ENCODE assay signal across 19 cellular contexts in the genomic region with DNA sequence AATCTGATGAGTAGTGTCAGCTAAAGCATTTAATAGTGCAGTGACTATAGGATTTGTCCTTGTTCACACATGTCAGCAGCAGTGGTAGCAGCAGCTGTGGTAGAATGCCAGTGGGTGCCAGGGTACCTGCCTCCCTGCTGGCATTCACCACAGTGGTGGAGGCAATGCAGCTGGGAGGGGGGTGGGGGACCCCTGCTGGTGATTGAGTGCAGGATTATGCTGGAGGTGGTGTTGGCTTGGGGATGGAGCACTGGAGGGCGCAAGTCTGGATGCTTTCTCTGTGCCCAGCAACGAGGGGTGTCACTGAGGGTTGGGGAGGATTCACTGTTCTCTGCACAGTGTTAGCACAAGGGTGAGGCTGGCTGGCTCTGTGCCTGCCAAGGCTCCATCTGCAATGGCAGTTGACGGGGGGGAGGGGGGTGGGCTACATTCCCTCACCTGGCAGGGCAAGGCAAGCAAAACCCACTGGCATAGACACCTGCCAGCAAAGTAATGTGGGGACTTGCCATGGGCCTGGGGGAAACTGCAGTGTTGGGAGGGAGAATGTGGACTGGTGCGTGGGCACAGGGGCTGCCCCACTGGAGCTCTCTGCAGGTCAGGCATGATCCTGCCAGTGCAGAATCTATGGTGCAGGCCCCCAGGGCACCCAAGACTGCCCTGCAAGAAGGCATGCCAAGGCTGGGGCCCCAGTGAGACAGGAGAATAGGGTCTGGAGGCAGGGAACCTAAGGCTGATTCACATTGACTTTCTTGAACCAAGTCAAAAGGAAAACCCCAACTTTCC.
DNase-seq lines count a peak whose midpoint lies in the region; ATAC-seq and TF ChIP-seq lines count a peak whose summit lies in the region.
"Had no signal": no experiment of that assay in that cellular context is flagged by ENCODE, and none has a peak within 500 bp of the region (broad histone marks: within the 10 kb centered on the region; RNA-seq: fewer than 3 reads in every experiment).

No MANE protein-coding gene starts in this region.

- H3K4me2 ChIP-seq in DND-41 (ENCODE audit: insufficient read depth, low read length): no peak overlapping the region
- H3K4me2 ChIP-seq in GM23338: no peak overlapping the region
- no peak overlapping the region for H3K4me2 ChIP-seq in PC-3 (ENCODE audit: low read length)
- H3K4me2 ChIP-seq: smooth muscle cell had no signal

- ATAC-seq in DND-41 (ENCODE audit: insufficient read depth, low read depth) (0 out of 3 replicates have a peak, but pooled peaks have one; percentile 50), GM23338 (no peak), PC-3 (no peak; the same call in 1 of the 2 replicates), HG02623 (IDR thresholded peaks at IDR 0.05; ENCODE audit: unreplicated experiment) (no peak)

- peaks cover 20% of the 10 kb centered on the region for H3K4me1 Mint-ChIP-seq in GM23338
- H3K4me1 Mint-ChIP-seq: brain, CD14-positive monocyte had no signal

- DNase-seq in DND-41 (peak; percentile 7), GM23338 (ENCODE audit: low spot score) (peak; percentile 24), PC-3 (peak; percentile 19), esophagus muscularis mucosa (ENCODE audit: extremely low spot score) (peak; percentile 62), NCI-H187 treated with DMSO at 0.1 percent for 48 hours (lab: John Stamatoyannopoulos, UW) (no peak), NCI-H345 (lab: John Stamatoyannopoulos, UW) (no peak), NCI-H2029 treated with DMSO at 0.1 percent for 48 hours (lab: John Stamatoyannopoulos, UW) (no peak)
- DNase-seq: activated CD8-positive, alpha-beta memory T cell treated with anti-CD3 and anti-CD28 coated beads, Interleukin-2, amount 50 U/mL, for 48 hours; activated effector memory CD4-positive, alpha-beta T cell treated with Interleukin-2 at 50 U/mL for 16 hours; colonic mucosa; mammary epithelial cell; NCI-H1930; NCI-H226; SIG-M5; stimulated activated naive CD4-positive, alpha-beta T cell had no signal

- H3K9me2 ChIP-seq in GM23338 (ENCODE audit: insufficient read depth) (peaks cover 7% of the 10 kb centered on the region; the same call in 1 of the 2 replicates), PC-3 (replicated peaks; ENCODE audit: low read length) (no peaks in the 10 kb centered on the region)

- CTCF ChIA-PET in PC-3 (lab: Charles Lee): no interaction called here

- no peak overlapping the region for H3K4me3 Mint-ChIP-seq in GM23338
- H3K4me3 Mint-ChIP-seq: brain, CD14-positive monocyte had no signal

- H3K79me2 ChIP-seq in DND-41 (ENCODE audit: insufficient read depth, low read length) (no peaks in the 10 kb centered on the region), GM23338 (replicated peaks; ENCODE audit: insufficient read depth) (no peaks in the 10 kb centered on the region), PC-3 (ENCODE audit: low read length) (no peaks in the 10 kb centered on the region)

- no peaks in the 10 kb centered on the region for H3K36me3 ChIP-seq in DND-41 (ENCODE audit: insufficient read depth, low read length)
- no peaks in the 10 kb centered on the region for H3K36me3 ChIP-seq in GM23338 (ENCODE audit: insufficient read depth)
- no peaks in the 10 kb centered on the region for H3K36me3 ChIP-seq in PC-3 (ENCODE audit: low read depth, low read length)
- no peaks in the 10 kb centered on the region for H3K36me3 ChIP-seq in esophagus muscularis mucosa
- H3K36me3 ChIP-seq: colonic mucosa had no signal

- H3K9me3 Mint-ChIP-seq in GM23338: no peaks in the 10 kb centered on the region

- whole genome bisulfite sequencing in esophagus muscularis mucosa: 86% methylated on average over 3 of the region's 4 CpGs

- H3K9me3 ChIP-seq in DND-41 (ENCODE audit: insufficient read depth, low read length, severe bottlenecking) (no peaks in the 10 kb centered on the region), PC-3 (ENCODE audit: low read length) (no peaks in the 10 kb centered on the region), esophagus muscularis mucosa (no peaks in the 10 kb centered on the region)
- H3K9me3 ChIP-seq: colonic mucosa had no signal

- H3K27ac Mint-ChIP-seq in GM23338: no peak overlapping the region
- H3K27ac Mint-ChIP-seq: brain, CD14-positive monocyte had no signal

- POLR2A ChIA-PET in PC-3 (lab: Charles Lee; ENCODE audit: unreplicated experiment): no interaction called here

- H4K20me1 ChIP-seq in DND-41 (ENCODE audit: insufficient read depth, low read length) (no peaks in the 10 kb centered on the region), GM23338 (replicated peaks; ENCODE audit: insufficient read depth) (no peaks in the 10 kb centered on the region), PC-3 (ENCODE audit: low read length) (no peaks in the 10 kb centered on the region)

- H3K36me3 Mint-ChIP-seq in GM23338 (ENCODE audit: low read depth): no peaks in the 10 kb centered on the region
- H3K36me3 Mint-ChIP-seq: brain, CD14-positive monocyte had no signal

- H3K4me3 ChIP-seq in DND-41 (ENCODE audit: low read depth in 1 of 2, low read length in 2 of 2): no peak overlapping the region
- no peak overlapping the region for H3K4me3 ChIP-seq in GM23338
- no peak overlapping the region for H3K4me3 ChIP-seq in PC-3 (ENCODE audit: low read length)
- no peak overlapping the region for H3K4me3 ChIP-seq in esophagus muscularis mucosa
- H3K4me3 ChIP-seq: colonic mucosa, smooth muscle cell had no signal

- H3F3A ChIP-seq in GM23338 (replicated peaks; ENCODE audit: low read depth) (no peaks in the 10 kb centered on the region), PC-3 (ENCODE audit: low read length, unreplicated experiment) (no peaks in the 10 kb centered on the region)

- intact Hi-C loops in PC-3 (cut with micrococcal nuclease) (no loop called here), esophagus muscularis mucosa (cut with DNase I) (no loop called here)

- peaks cover 45% of the 10 kb centered on the region for H3K27me3 Mint-ChIP-seq in GM23338 (ENCODE audit: insufficient read depth, low read depth, poor library complexity)

- H3K27ac ChIP-seq in DND-41 (ENCODE audit: low read length) (no peak overlapping the region), GM23338 (ENCODE audit: low read depth) (no peak overlapping the region), PC-3 (ENCODE audit: low read length) (no peak overlapping the region), esophagus muscularis mucosa (replicated peaks in 1 of 4) (no peak overlapping the region)
- H3K27ac ChIP-seq: colonic mucosa had no signal

- H3K4me1 ChIP-seq in DND-41 (ENCODE audit: insufficient read depth, low read length) (no peaks in the 10 kb centered on the region), GM23338 (ENCODE audit: insufficient read depth) (peaks cover 23% of the 10 kb centered on the region), PC-3 (ENCODE audit: insufficient read depth, low read length) (peaks cover 7% of the 10 kb centered on the region; the same call in 1 of the 2 replicates), esophagus muscularis mucosa (no peaks in the 10 kb centered on the region)
- H3K4me1 ChIP-seq: colonic mucosa had no signal

- peak; percentile 41 for TF ChIP-seq CTCF in DND-41 (IDR thresholded peaks at IDR 0.05; ENCODE audit: borderline replicate concordance, extremely low read depth, low read length, poor library complexity, severe bottlenecking)
- peak; percentile 43 to 75 for TF ChIP-seq CTCF in GM23338 (conservative IDR thresholded peaks at IDR 0.05; ENCODE audit: low read depth in 2 of 2)
- peak; percentile 42; the same call in 1 of the 2 replicates for TF ChIP-seq CTCF in PC-3 (conservative IDR thresholded peaks at IDR 0.05; ENCODE audit: low read depth, low read length)
- TF ChIP-seq CTCF in esophagus muscularis mucosa (IDR thresholded peaks at IDR 0.05): no peak

- no peak for TF ChIP-seq EP300 in esophagus muscularis mucosa (IDR thresholded peaks at IDR 0.05)

- H2AFZ ChIP-seq in DND-41 (ENCODE audit: low read depth, low read length): no peak overlapping the region
- no peak overlapping the region for H2AFZ ChIP-seq in GM23338
- no peak overlapping the region for H2AFZ ChIP-seq in PC-3 (ENCODE audit: low read length)

- TF ChIP-seq POLR2A in esophagus muscularis mucosa (IDR thresholded peaks at IDR 0.05; ENCODE audit: low read depth): no peak

- H3K9ac ChIP-seq in DND-41 (ENCODE audit: low read depth, low read length) (no peak overlapping the region), PC-3 (ENCODE audit: low read length) (no peak overlapping the region)

- H3K27me3 ChIP-seq in DND-41 (ENCODE audit: insufficient read depth, low read length, poor library complexity) (peaks cover 4% of the 10 kb centered on the region), GM23338 (ENCODE audit: insufficient read depth) (peaks cover 48% of the 10 kb centered on the region), PC-3 (ENCODE audit: low read length) (peaks cover 25% of the 10 kb centered on the region), esophagus muscularis mucosa (peaks cover 0 to 17% (median 0%) of the 10 kb centered on the region in 4 donors)
- H3K27me3 ChIP-seq: colonic mucosa had no signal

- no TSS peak for BruUV-seq in PC-3 (replicated peaks; lab: Mats Ljungman, UMichigan)

TF ChIP-seq in GM23338, 12 proteins besides CTCF, POLR2A, EP300 and RAD21 (continues in another document):
- TF ChIP-seq, protein P1, sequence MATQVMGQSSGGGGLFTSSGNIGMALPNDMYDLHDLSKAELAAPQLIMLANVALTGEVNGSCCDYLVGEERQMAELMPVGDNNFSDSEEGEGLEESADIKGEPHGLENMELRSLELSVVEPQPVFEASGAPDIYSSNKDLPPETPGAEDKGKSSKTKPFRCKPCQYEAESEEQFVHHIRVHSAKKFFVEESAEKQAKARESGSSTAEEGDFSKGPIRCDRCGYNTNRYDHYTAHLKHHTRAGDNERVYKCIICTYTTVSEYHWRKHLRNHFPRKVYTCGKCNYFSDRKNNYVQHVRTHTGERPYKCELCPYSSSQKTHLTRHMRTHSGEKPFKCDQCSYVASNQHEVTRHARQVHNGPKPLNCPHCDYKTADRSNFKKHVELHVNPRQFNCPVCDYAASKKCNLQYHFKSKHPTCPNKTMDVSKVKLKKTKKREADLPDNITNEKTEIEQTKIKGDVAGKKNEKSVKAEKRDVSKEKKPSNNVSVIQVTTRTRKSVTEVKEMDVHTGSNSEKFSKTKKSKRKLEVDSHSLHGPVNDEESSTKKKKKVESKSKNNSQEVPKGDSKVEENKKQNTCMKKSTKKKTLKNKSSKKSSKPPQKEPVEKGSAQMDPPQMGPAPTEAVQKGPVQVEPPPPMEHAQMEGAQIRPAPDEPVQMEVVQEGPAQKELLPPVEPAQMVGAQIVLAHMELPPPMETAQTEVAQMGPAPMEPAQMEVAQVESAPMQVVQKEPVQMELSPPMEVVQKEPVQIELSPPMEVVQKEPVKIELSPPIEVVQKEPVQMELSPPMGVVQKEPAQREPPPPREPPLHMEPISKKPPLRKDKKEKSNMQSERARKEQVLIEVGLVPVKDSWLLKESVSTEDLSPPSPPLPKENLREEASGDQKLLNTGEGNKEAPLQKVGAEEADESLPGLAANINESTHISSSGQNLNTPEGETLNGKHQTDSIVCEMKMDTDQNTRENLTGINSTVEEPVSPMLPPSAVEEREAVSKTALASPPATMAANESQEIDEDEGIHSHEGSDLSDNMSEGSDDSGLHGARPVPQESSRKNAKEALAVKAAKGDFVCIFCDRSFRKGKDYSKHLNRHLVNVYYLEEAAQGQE (IDR thresholded peaks at IDR 0.05; ENCODE audit: unreplicated experiment): no peak
- TF ChIP-seq EZH2phosphoT487 (IDR thresholded peaks at IDR 0.05; ENCODE audit: unreplicated experiment) (no peak), ZNF331 (CRISPR knock-in tag; IDR thresholded peaks at IDR 0.05; ENCODE audit: low read depth) (no peak), CREB1 (CRISPR knock-in tag; IDR thresholded peaks at IDR 0.05; ENCODE audit: low read depth) (no peak)

Comparison
In these comparisons a context has a peak if more than half of its experiments do, and no peak if none do; other contexts are left out.
1. DNase-seq: peak in DND-41 (single experiment), GM23338 (single experiment), PC-3 (single experiment) and esophagus muscularis mucosa (single experiment); none in NCI-H187 treated with DMSO at 0.1 percent for 48 hours (single experiment), NCI-H345 (single experiment) and NCI-H2029 treated with DMSO at 0.1 percent for 48 hours (single experiment).
2. CTCF ChIP-seq: peak in DND-41 (single experiment), GM23338 (2 of 2) and PC-3 (single experiment); none in esophagus muscularis mucosa (0 of 3).